Comparison of ENCODE assay signal across 13 cellular contexts in genomic region chr2:9754532-9754887, GRCh38.
DNase-seq lines count a peak whose midpoint lies in the region; ATAC-seq and TF ChIP-seq lines count a peak whose summit lies in the region.
"Had no signal": no experiment of that assay in that cellular context is flagged by ENCODE, and none has a peak within 500 bp of the region (broad histone marks: within the 10 kb centered on the region; RNA-seq: fewer than 3 reads in every experiment).

No MANE protein-coding gene starts in this region.

- TF ChIP-seq CTCF in mammary epithelial cell (conservative IDR thresholded peaks at IDR 0.05 in 1 of 2, IDR thresholded peaks at IDR 0.05 in 1 of 2; ENCODE audit: extremely low read depth in 1 of 2, insufficient read depth in 1 of 2, low read depth in 1 of 2, low read length in 2 of 2) = no peak

- H3K36me3 ChIP-seq in mammary epithelial cell (ENCODE audit: insufficient read depth, low read length) = no peaks in the 10 kb centered on the region
- H3K36me3 ChIP-seq: prostate gland had no signal

- H3K79me2 ChIP-seq in mammary epithelial cell (ENCODE audit: insufficient read depth, low read length) = no peaks in the 10 kb centered on the region

- CTCF ChIA-PET in activated naive CD4-positive, alpha-beta T cell treated with anti-CD3 and anti-CD28 coated beads for 36 hours (lab: Charles Lee) = interaction anchor here (1.2 kb wide), 2 partner anchors 20 to 24 kb away, joined by 3 to 5 read pairs; no protein-coding TSS in a partner anchor
- CTCF ChIA-PET in mammary epithelial cell (lab: Charles Lee; ENCODE audit: low non-redundant PET) = no interaction called here

- no peak for ATAC-seq in activated naive CD4-positive, alpha-beta T cell treated with anti-CD3 and anti-CD28 coated beads, Interleukin-2, amount 50 U/mL, for 72 hours
- ATAC-seq in HG03175 (IDR thresholded peaks at IDR 0.05; ENCODE audit: unreplicated experiment) = peak; percentile 9
- no peak for ATAC-seq in HG02798 (IDR thresholded peaks at IDR 0.05; ENCODE audit: poor library complexity, unreplicated experiment)
- ATAC-seq in HG02884 (IDR thresholded peaks at IDR 0.05; ENCODE audit: unreplicated experiment) = no peak

- H3K9me3 Mint-ChIP-seq in activated naive CD4-positive, alpha-beta T cell treated with anti-CD3 and anti-CD28 coated beads for 36 hours = no peaks in the 10 kb centered on the region
- no peaks in the 10 kb centered on the region for H3K9me3 Mint-ChIP-seq in activated naive CD4-positive, alpha-beta T cell treated with anti-CD3 and anti-CD28 coated beads, Interleukin-2, amount 50 U/mL, for 72 hours

- H4K20me1 ChIP-seq in mammary epithelial cell (ENCODE audit: insufficient read depth, low read length) = no peaks in the 10 kb centered on the region

- no peak for DNase-seq in activated naive CD4-positive, alpha-beta T cell treated with anti-CD3 and anti-CD28 coated beads for 36 hours
- no peak for DNase-seq in activated naive CD4-positive, alpha-beta T cell treated with anti-CD3 and anti-CD28 coated beads, Interleukin-2, amount 50 U/mL, for 72 hours (ENCODE audit: low spot score in 2 of 2)
- DNase-seq in mammary epithelial cell (no peak), DMS153 (lab: John Stamatoyannopoulos, UW) (no peak)
- DNase-seq: midbrain, NCI-H1694 treated with DMSO at 0.1 percent for 48 hours, NCI-H524 treated with DMSO at 0.1 percent for 48 hours, T1000 had no signal

- H3K9me3 ChIP-seq in mammary epithelial cell (replicated peaks; ENCODE audit: insufficient read depth, low read length) = no peaks in the 10 kb centered on the region
- H3K9me3 ChIP-seq: prostate gland had no signal

- no peak overlapping the region for H3K4me3 Mint-ChIP-seq in activated naive CD4-positive, alpha-beta T cell treated with anti-CD3 and anti-CD28 coated beads for 36 hours

- peak overlapping the region; percentile 94 for H3K9ac ChIP-seq in mammary epithelial cell (ENCODE audit: insufficient read depth, low read length)

- H3K4me3 ChIP-seq in mammary epithelial cell (replicated peaks in 1 of 3; ENCODE audit: insufficient read depth in 1 of 3, low read depth in 2 of 3, low read length in 3 of 3) (peak overlapping the region in 2 of 3 experiments; percentile 21 to 53), skin epidermis (peak overlapping the region in 2 of 7 experiments; percentile 12 to 13)

- intact Hi-C loops in activated naive CD4-positive, alpha-beta T cell treated with anti-CD3 and anti-CD28 coated beads for 36 hours (cut with micrococcal nuclease) = loop anchor here (5.0 kb wide), 1 partner anchor 332 kb away; the partner anchor contains the start of genes CPSF3 and ITGB1BP1
- intact Hi-C loops in mammary epithelial cell (cut with micrococcal nuclease) = loop anchor here (1.0 kb wide), 1 partner anchor 199 kb away; the partner anchor contains the start of gene ADAM17

- H3K27ac Mint-ChIP-seq in activated naive CD4-positive, alpha-beta T cell treated with anti-CD3 and anti-CD28 coated beads for 36 hours = peak overlapping the region; percentile 54
- H3K27ac Mint-ChIP-seq in activated naive CD4-positive, alpha-beta T cell treated with anti-CD3 and anti-CD28 coated beads, Interleukin-2, amount 50 U/mL, for 72 hours = peak overlapping the region in 1 of 2 donors; percentile 48

- WGBS in mammary epithelial cell (ENCODE audit: low coverage, missing lambda C conversion rate) = 88% methylated on average over 6 of the region's 6 CpGs

- peak overlapping the region; percentile 81 for H2AFZ ChIP-seq in mammary epithelial cell (ENCODE audit: low read depth, low read length)

- peaks cover 40% of the 10 kb centered on the region for H3K4me1 ChIP-seq in mammary epithelial cell (ENCODE audit: insufficient read depth, low read length)

- no peaks in the 10 kb centered on the region for H3K36me3 Mint-ChIP-seq in activated naive CD4-positive, alpha-beta T cell treated with anti-CD3 and anti-CD28 coated beads for 36 hours (ENCODE audit: low read depth)
- H3K36me3 Mint-ChIP-seq in activated naive CD4-positive, alpha-beta T cell treated with anti-CD3 and anti-CD28 coated beads, Interleukin-2, amount 50 U/mL, for 72 hours = no peaks in the 10 kb centered on the region

- H3K27me3 Mint-ChIP-seq in activated naive CD4-positive, alpha-beta T cell treated with anti-CD3 and anti-CD28 coated beads for 36 hours (ENCODE audit: low read depth) = peaks cover 22% of the 10 kb centered on the region

- dilution Hi-C loops in mammary epithelial cell (cut with HindIII; ENCODE audit: low sequenced_read_pairs) = no loop called here

- H3K27ac ChIP-seq in mammary epithelial cell (ENCODE audit: insufficient read depth, low read depth, low read length) = peak overlapping the region; percentile 98
- H3K27ac ChIP-seq in skin epidermis = peak overlapping the region in 13 of 21 experiments; percentile 12 to 92 (median 87)

- H3K4me1 Mint-ChIP-seq in activated naive CD4-positive, alpha-beta T cell treated with anti-CD3 and anti-CD28 coated beads for 36 hours (ENCODE audit: low read depth) = peaks cover 27% of the 10 kb centered on the region

- H3K4me2 ChIP-seq in mammary epithelial cell (ENCODE audit: insufficient read depth, low read depth, low read length) = peak overlapping the region; percentile 87

- in situ Hi-C loops in mammary epithelial cell (cut with MboI; ENCODE audit: low sequenced_read_pairs in 2 of 2) = loop anchor here in 1 of 2 donors (10.0 kb wide), 1 partner anchor 120 kb away; the partner anchor contains the start of gene YWHAQ

- no peaks in the 10 kb centered on the region for H3K27me3 ChIP-seq in mammary epithelial cell (ENCODE audit: insufficient read depth, low read length)

- no TSS peak for BruUV-seq in mammary epithelial cell (replicated peaks; lab: Mats Ljungman, UMichigan)
